Comparison of ENCODE assay signal across 13 cellular contexts in the genomic region with DNA sequence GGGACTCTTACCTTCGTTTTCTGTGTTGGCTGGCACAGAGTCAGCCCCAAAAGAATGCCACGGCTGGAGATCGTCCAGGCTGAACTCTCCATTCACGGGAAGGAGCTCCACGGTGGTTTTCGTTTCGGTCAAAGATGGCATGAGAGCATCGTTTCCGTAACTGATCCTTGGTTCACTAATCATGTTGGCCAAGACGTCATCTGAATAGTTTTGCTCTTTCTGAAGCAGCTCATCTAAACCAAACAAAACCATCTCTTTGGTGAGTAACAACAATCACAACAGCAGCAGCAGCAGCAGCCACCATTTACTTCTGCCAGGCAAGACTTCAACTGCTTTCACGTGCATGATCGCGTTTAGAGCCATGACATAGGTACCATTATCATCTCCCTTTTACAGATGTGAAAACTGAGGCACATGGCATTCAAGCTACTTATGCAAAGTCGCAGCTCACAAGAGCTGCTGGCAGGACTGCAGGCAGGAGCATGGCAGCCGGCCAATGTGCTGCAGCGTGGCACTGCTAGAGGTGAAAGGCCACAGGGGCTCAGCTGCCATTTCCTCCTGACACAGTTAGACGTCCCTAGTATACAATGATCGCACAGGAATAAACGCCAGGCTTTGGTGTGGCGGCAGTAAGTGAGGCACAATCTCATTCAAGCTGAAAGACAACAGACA.
DNase-seq lines count a peak whose midpoint lies in the region; ATAC-seq and TF ChIP-seq lines count a peak whose summit lies in the region.
"Had no signal": no experiment of that assay in that cellular context is flagged by ENCODE, and none has a peak within 500 bp of the region (broad histone marks: within the 10 kb centered on the region; RNA-seq: fewer than 3 reads in every experiment).

No MANE protein-coding gene starts in this region.

- H3K36me3 ChIP-seq in adrenal gland (replicated peaks in 1 of 2) (no peaks in the 10 kb centered on the region), subcutaneous abdominal adipose tissue (ENCODE audit: control insufficient read depth in 5 of 5, insufficient read depth in 5 of 5, low read length in 5 of 5) (peaks cover 0 to 2% (median 0%) of the 10 kb centered on the region in 5 donors), hepatocyte (replicated peaks; ENCODE audit: insufficient read depth, low read depth) (no peaks in the 10 kb centered on the region)
- H3K36me3 ChIP-seq in CD8-positive, alpha-beta memory T cell (ENCODE audit: insufficient read depth, low read length) = no peaks in the 10 kb centered on the region
- H3K36me3 ChIP-seq: upper lobe of left lung had no signal

- CTCF ChIA-PET in CD8-positive, alpha-beta memory T cell (lab: Charles Lee) = no interaction called here

- H3K4me1 ChIP-seq in adrenal gland (replicated peaks in 1 of 2) (peaks cover 21 to 36% of the 10 kb centered on the region in 2 donors), subcutaneous abdominal adipose tissue (ENCODE audit: control insufficient read depth in 5 of 5, insufficient read depth in 5 of 5, low read length in 5 of 5) (peaks cover 0 to 32% (median 12%) of the 10 kb centered on the region in 5 donors), hepatocyte (ENCODE audit: insufficient read depth) (peaks cover 18% of the 10 kb centered on the region)
- H3K4me1 ChIP-seq in CD8-positive, alpha-beta memory T cell (ENCODE audit: insufficient read depth, low read length) = no peaks in the 10 kb centered on the region

- H3K9me3 Mint-ChIP-seq in CD8-positive, alpha-beta memory T cell = no peaks in the 10 kb centered on the region
- H3K9me3 Mint-ChIP-seq: activated naive CD8-positive, alpha-beta T cell treated with anti-CD3 and anti-CD28 coated beads, Interleukin-2, amount 50 U/mL, for 24 hours; dendritic cell treated with granulocyte-macrophage colony-stimulating factor and Interleukin-4, amounts not matched to agents 40 ng/mL and 50 ng/mL, for 4 days had no signal

- H3K9ac ChIP-seq in subcutaneous abdominal adipose tissue (ENCODE audit: low read length in 5 of 5) = no peak overlapping the region

- peak; percentile 78 for DNase-seq in NCI-H2029 (lab: John Stamatoyannopoulos, UW)
- DNase-seq in adrenal gland = peak; percentile 48 to 76 (median 54)
- peak; percentile 60 to 65 for DNase-seq in hippocampal formation (lab: John Stamatoyannopoulos, UW)
- no peak for DNase-seq in hepatocyte (ENCODE audit: low spot score)
- DNase-seq in CD8-positive, alpha-beta memory T cell = no peak
- DNase-seq: activated CD4-positive, alpha-beta T cell treated with anti-CD3 and anti-CD28 coated beads for 1 hour; activated naive CD8-positive, alpha-beta T cell treated with anti-CD3 and anti-CD28 coated beads, Interleukin-2, amount 50 U/mL, for 24 hours; activated T-cell treated with anti-CD3 and anti-CD28 coated beads, Interleukin-2, amount 50 U/mL, for 1 hour; PC-3 had no signal

- no peak overlapping the region for H3K4me3 ChIP-seq in adrenal gland
- H3K4me3 ChIP-seq in subcutaneous abdominal adipose tissue (ENCODE audit: low read depth in 1 of 5, low read length in 5 of 5) = peak overlapping the region in 3 of 5 donors; percentile 7 to 24 (median 11)
- H3K4me3 ChIP-seq in hepatocyte = no peak overlapping the region
- no peak overlapping the region for H3K4me3 ChIP-seq in CD8-positive, alpha-beta memory T cell (ENCODE audit: low read length)
- H3K4me3 ChIP-seq: upper lobe of left lung had no signal

- TF ChIP-seq POLR2A in adrenal gland (IDR thresholded peaks at IDR 0.05) = no peak

- H2AFZ ChIP-seq in hepatocyte = no peak overlapping the region

- no peaks in the 10 kb centered on the region for H4K20me1 ChIP-seq in hepatocyte (ENCODE audit: insufficient read depth, poor library complexity, severe bottlenecking)

- H3K27ac ChIP-seq in adrenal gland (peak overlapping the region in 1 of 5 donors; percentile 48), subcutaneous abdominal adipose tissue (ENCODE audit: low read depth, low read length) (no peak overlapping the region), hepatocyte (no peak overlapping the region)
- H3K27ac ChIP-seq in CD8-positive, alpha-beta memory T cell (ENCODE audit: low read depth, low read length) = no peak overlapping the region
- H3K27ac ChIP-seq: upper lobe of left lung had no signal

- H3K27me3 ChIP-seq in adrenal gland (no peaks in the 10 kb centered on the region), subcutaneous abdominal adipose tissue (ENCODE audit: control insufficient read depth in 5 of 5, insufficient read depth in 4 of 5, low read length in 5 of 5) (no peaks in the 10 kb centered on the region), hepatocyte (no peaks in the 10 kb centered on the region)
- H3K27me3 ChIP-seq in CD8-positive, alpha-beta memory T cell (ENCODE audit: insufficient read depth, low read length, poor library complexity, severe bottlenecking) = no peaks in the 10 kb centered on the region
- H3K27me3 ChIP-seq: upper lobe of left lung had no signal

- intact Hi-C loops in adrenal gland (cut with DNase I) = no loop called here

- H3K9me2 ChIP-seq in hepatocyte (replicated peaks; ENCODE audit: insufficient read depth) = no peaks in the 10 kb centered on the region

- H3K9me3 ChIP-seq in adrenal gland (replicated peaks in 1 of 3) (no peaks in the 10 kb centered on the region), subcutaneous abdominal adipose tissue (ENCODE audit: control insufficient read depth in 5 of 5, low read length in 5 of 5) (no peaks in the 10 kb centered on the region), hepatocyte (ENCODE audit: low read depth) (no peaks in the 10 kb centered on the region)
- H3K9me3 ChIP-seq in CD8-positive, alpha-beta memory T cell (ENCODE audit: low read length) = no peaks in the 10 kb centered on the region
- H3K9me3 ChIP-seq: upper lobe of left lung had no signal

- no peak overlapping the region for H3K4me2 ChIP-seq in hepatocyte

- H3K27me3 Mint-ChIP-seq in CD8-positive, alpha-beta memory T cell = no peaks in the 10 kb centered on the region
- H3K27me3 Mint-ChIP-seq: activated naive CD8-positive, alpha-beta T cell treated with anti-CD3 and anti-CD28 coated beads, Interleukin-2, amount 50 U/mL, for 24 hours; dendritic cell treated with granulocyte-macrophage colony-stimulating factor and Interleukin-4, amounts not matched to agents 40 ng/mL and 50 ng/mL, for 4 days had no signal

- POLR2A ChIA-PET in CD8-positive, alpha-beta memory T cell (lab: Charles Lee) = no interaction called here

- no peak overlapping the region for H3K27ac Mint-ChIP-seq in CD8-positive, alpha-beta memory T cell
- H3K27ac Mint-ChIP-seq: activated naive CD8-positive, alpha-beta T cell treated with anti-CD3 and anti-CD28 coated beads, Interleukin-2, amount 50 U/mL, for 24 hours; dendritic cell treated with granulocyte-macrophage colony-stimulating factor and Interleukin-4, amounts not matched to agents 40 ng/mL and 50 ng/mL, for 4 days had no signal

- no peaks in the 10 kb centered on the region for H3K4me1 Mint-ChIP-seq in CD8-positive, alpha-beta memory T cell

- no peaks in the 10 kb centered on the region for H3K36me3 Mint-ChIP-seq in CD8-positive, alpha-beta memory T cell

- ATAC-seq in GM18907 (IDR thresholded peaks at IDR 0.05; ENCODE audit: unreplicated experiment) = no peak
- ATAC-seq: activated naive CD8-positive, alpha-beta T cell treated with anti-CD3 and anti-CD28 coated beads, Interleukin-2, amount 50 U/mL, for 24 hours; PC-3 had no signal

- TF ChIP-seq CTCF in adrenal gland (IDR thresholded peaks at IDR 0.05) = no peak
- TF ChIP-seq CTCF in hepatocyte (IDR thresholded peaks at IDR 0.05; ENCODE audit: poor library complexity) = no peak

- H3K4me3 Mint-ChIP-seq in CD8-positive, alpha-beta memory T cell = no peak overlapping the region
- H3K4me3 Mint-ChIP-seq: activated naive CD8-positive, alpha-beta T cell treated with anti-CD3 and anti-CD28 coated beads, Interleukin-2, amount 50 U/mL, for 24 hours; dendritic cell treated with granulocyte-macrophage colony-stimulating factor and Interleukin-4, amounts not matched to agents 40 ng/mL and 50 ng/mL, for 4 days had no signal

- peaks cover 9% of the 10 kb centered on the region for H3K79me2 ChIP-seq in hepatocyte

- 70 to 81% (median 72%) methylated on average over 18 to 20 of the region's 20 CpGs for WGBS in adrenal gland, 4 donors
- 95% methylated on average over 20 of the region's 20 CpGs for WGBS in hepatocyte (ENCODE audit: low lambda C conversion rate, missing lambda C conversion rate)

Comparison
In these comparisons a context has a peak if more than half of its experiments do, and no peak if none do; other contexts are left out.
1. DNase-seq: peak in NCI-H2029 (single experiment), adrenal gland (7 of 7) and hippocampal formation (2 of 2); none in hepatocyte (single experiment) and CD8-positive, alpha-beta memory T cell (0 of 5).
2. H3K4me3 ChIP-seq: peak in subcutaneous abdominal adipose tissue (3 of 5); none in adrenal gland (0 of 4), hepatocyte (single experiment) and CD8-positive, alpha-beta memory T cell (single experiment).